16 cellular contexts compared by ENCODE assay signal in genomic region chr17:58313815-58314705, GRCh38. TPM values are rescaled to one million over a fixed set of nuclear protein-coding genes. Genes with fewer than 3 reads are reported as not detected.
A peak's percentile ranks its signal among the peaks of the same experiment; 100 is the strongest.
DNase-seq lines count a peak whose midpoint lies in the region; ATAC-seq and TF ChIP-seq lines count a peak whose summit lies in the region.
"Had no signal": no experiment of that assay in that cellular context is flagged by ENCODE, and none has a peak within 500 bp of the region (broad histone marks: within the 10 kb centered on the region; RNA-seq: fewer than 3 reads in every experiment).

No MANE protein-coding gene starts in this region.

- no peaks in the 10 kb centered on the region for H3K27me3 ChIP-seq in osteoblast (ENCODE audit: insufficient read depth, low read length)

- no peaks in the 10 kb centered on the region for H4K20me1 ChIP-seq in osteoblast (ENCODE audit: insufficient read depth, low read length)

- no peak for ATAC-seq in activated CD4-positive, CD25-positive, alpha-beta regulatory T cell treated with anti-CD3 and anti-CD28 coated beads, Interleukin-2, amount 50 U/mL, for 24 hours

- POLR2A ChIA-PET in activated CD4-positive, alpha-beta memory T cell treated with anti-CD3 and anti-CD28 coated beads, Interleukin-2, amount 10 ng/mL, durations not matched to agents 7 days and 5 days (lab: Charles Lee) = interaction anchor here (0.7 to 22.3 kb wide), 6 partner anchors 9 to 99 kb away, joined by 3 to 1460 read pairs (median 110); partner anchors contain the start of genes SUPT4H1 and TSPOAP1

- H3K36me3 Mint-ChIP-seq in activated T-helper 1 cell treated with anti-CD3 and anti-CD28 coated beads, Interleukin-12 subunit alpha, Interleukin-12 subunit beta, Interleukin-2, Interleukin-4 antibody, amounts not matched to agents 30 ng/mL and 10 ng/mL and 1 ng/mL, durations not matched to agents 14 hours and 24 hours and 36 hours (ENCODE audit: low read depth) = peaks cover 36% of the 10 kb centered on the region
- H3K36me3 Mint-ChIP-seq in activated CD4-positive, alpha-beta memory T cell treated with anti-CD3 and anti-CD28 coated beads, Interleukin-2, amount 10 ng/mL, durations not matched to agents 7 days and 5 days (ENCODE audit: low read depth) = peaks cover 30% of the 10 kb centered on the region

- peak overlapping the region; percentile 18 for H3K27ac Mint-ChIP-seq in activated T-helper 1 cell treated with anti-CD3 and anti-CD28 coated beads, Interleukin-12 subunit alpha, Interleukin-12 subunit beta, Interleukin-2, Interleukin-4 antibody, amounts not matched to agents 30 ng/mL and 10 ng/mL and 1 ng/mL, durations not matched to agents 14 hours and 24 hours and 36 hours
- H3K27ac Mint-ChIP-seq in activated CD4-positive, alpha-beta memory T cell treated with anti-CD3 and anti-CD28 coated beads, Interleukin-2, amount 10 ng/mL, durations not matched to agents 7 days and 5 days = no peak overlapping the region

- no peaks in the 10 kb centered on the region for H3K4me1 ChIP-seq in osteoblast (ENCODE audit: insufficient read depth, low read length)

- no peaks in the 10 kb centered on the region for H3K9me3 Mint-ChIP-seq in activated T-helper 1 cell treated with anti-CD3 and anti-CD28 coated beads, Interleukin-12 subunit alpha, Interleukin-12 subunit beta, Interleukin-2, Interleukin-4 antibody, amounts not matched to agents 30 ng/mL and 10 ng/mL and 1 ng/mL, durations not matched to agents 14 hours and 24 hours and 36 hours
- H3K9me3 Mint-ChIP-seq in activated CD4-positive, alpha-beta memory T cell treated with anti-CD3 and anti-CD28 coated beads, Interleukin-2, amount 10 ng/mL, durations not matched to agents 7 days and 5 days = no peaks in the 10 kb centered on the region

- no peak overlapping the region for H2AFZ ChIP-seq in osteoblast (ENCODE audit: low read length)

- H3K4me1 Mint-ChIP-seq in activated T-helper 1 cell treated with anti-CD3 and anti-CD28 coated beads, Interleukin-12 subunit alpha, Interleukin-12 subunit beta, Interleukin-2, Interleukin-4 antibody, amounts not matched to agents 30 ng/mL and 10 ng/mL and 1 ng/mL, durations not matched to agents 14 hours and 24 hours and 36 hours (ENCODE audit: low read depth) = peaks cover 22% of the 10 kb centered on the region
- peaks cover 16% of the 10 kb centered on the region for H3K4me1 Mint-ChIP-seq in activated CD4-positive, alpha-beta memory T cell treated with anti-CD3 and anti-CD28 coated beads, Interleukin-2, amount 10 ng/mL, durations not matched to agents 7 days and 5 days

- no peaks in the 10 kb centered on the region for H3K79me2 ChIP-seq in osteoblast (ENCODE audit: insufficient read depth, low read length)

- TF ChIP-seq CTCF in osteoblast (IDR thresholded peaks at IDR 0.05; ENCODE audit: extremely low read depth, low read depth, low read length) = no peak

- intact Hi-C loops in activated T-helper 1 cell treated with anti-CD3 and anti-CD28 coated beads, Interleukin-12 subunit alpha, Interleukin-12 subunit beta, Interleukin-2, Interleukin-4 antibody, amounts not matched to agents 30 ng/mL and 10 ng/mL and 1 ng/mL, durations not matched to agents 14 hours and 24 hours and 36 hours (cut with micrococcal nuclease) = no loop called here

- no peak overlapping the region for H3K4me3 Mint-ChIP-seq in activated T-helper 1 cell treated with anti-CD3 and anti-CD28 coated beads, Interleukin-12 subunit alpha, Interleukin-12 subunit beta, Interleukin-2, Interleukin-4 antibody, amounts not matched to agents 30 ng/mL and 10 ng/mL and 1 ng/mL, durations not matched to agents 14 hours and 24 hours and 36 hours
- H3K4me3 Mint-ChIP-seq in activated CD4-positive, alpha-beta memory T cell treated with anti-CD3 and anti-CD28 coated beads, Interleukin-2, amount 10 ng/mL, durations not matched to agents 7 days and 5 days = no peak overlapping the region

- CTCF ChIA-PET in activated CD4-positive, alpha-beta memory T cell treated with anti-CD3 and anti-CD28 coated beads, Interleukin-2, amount 10 ng/mL, durations not matched to agents 7 days and 5 days (lab: Charles Lee) = interaction anchor here (1.0 to 4.3 kb wide), 7 partner anchors 9 to 174 kb away, joined by 3 to 91 read pairs (median 6); partner anchors contain the start of genes HSF5, RNF43 and SUPT4H1

- DNase-seq in activated CD4-positive, CD25-positive, alpha-beta regulatory T cell treated with anti-CD3 and anti-CD28 coated beads, Interleukin-2, amount 50 U/mL, for 72 hours = peak; percentile 18
- peak; percentile 47 for DNase-seq in NCI-H1694 treated with DMSO at 0.1 percent for 48 hours (lab: John Stamatoyannopoulos, UW)
- DNase-seq in activated T-helper 1 cell treated with anti-CD3 and anti-CD28 coated beads, Interleukin-12 subunit alpha, Interleukin-12 subunit beta, Interleukin-2, Interleukin-4 antibody, amounts not matched to agents 30 ng/mL and 10 ng/mL and 1 ng/mL, durations not matched to agents 14 hours and 24 hours and 36 hours (ENCODE audit: low spot score) = no peak
- peak; percentile 68 for DNase-seq in osteoblast (ENCODE audit: insufficient read length, low spot score, missing footprints)
- DNase-seq in NAMALWA (ENCODE audit: low spot score) = no peak
- no peak for DNase-seq in COLO829 (ENCODE audit: low spot score)
- no peak for DNase-seq in activated CD4-positive, alpha-beta memory T cell treated with anti-CD3 and anti-CD28 coated beads, Interleukin-2, amount 10 ng/mL, durations not matched to agents 7 days and 5 days
- DNase-seq: activated T-cell treated with anti-CD3 and anti-CD28 coated beads, Interleukin-2, amount 50 U/mL, for 1 hour; cerebellar nuclear complex; KG1; NCI-H1092 treated with DMSO at 0.1 percent for 48 hours; T-helper 1 cell had no signal

- no peak overlapping the region for H3K4me2 ChIP-seq in osteoblast (ENCODE audit: insufficient read depth, low read length)

- no peaks in the 10 kb centered on the region for H3K27me3 Mint-ChIP-seq in activated T-helper 1 cell treated with anti-CD3 and anti-CD28 coated beads, Interleukin-12 subunit alpha, Interleukin-12 subunit beta, Interleukin-2, Interleukin-4 antibody, amounts not matched to agents 30 ng/mL and 10 ng/mL and 1 ng/mL, durations not matched to agents 14 hours and 24 hours and 36 hours (ENCODE audit: insufficient read depth)
- no peaks in the 10 kb centered on the region for H3K27me3 Mint-ChIP-seq in activated CD4-positive, alpha-beta memory T cell treated with anti-CD3 and anti-CD28 coated beads, Interleukin-2, amount 10 ng/mL, durations not matched to agents 7 days and 5 days

- H3K27ac ChIP-seq in osteoblast (ENCODE audit: low read depth, low read length) = no peak overlapping the region
- H3K27ac ChIP-seq: RWPE1 had no signal

- no peaks in the 10 kb centered on the region for H3K36me3 ChIP-seq in osteoblast (ENCODE audit: insufficient read depth, low read length)

- H3K4me3 ChIP-seq in osteoblast (ENCODE audit: insufficient read depth, low read length) = no peak overlapping the region

- H3K9me3 ChIP-seq in osteoblast (ENCODE audit: low read depth, low read length) = no peaks in the 10 kb centered on the region

RNA-seq across cellular contexts. Expression of gene TSPOAP1, which starts 14.5 kb away (rescaled TPM):
- total RNA-seq in activated T-helper 1 cell treated with anti-CD3 and anti-CD28 coated beads, Interleukin-12 subunit alpha, Interleukin-12 subunit beta, Interleukin-2, Interleukin-4 antibody, amounts not matched to agents 30 ng/mL and 10 ng/mL and 1 ng/mL, durations not matched to agents 14 hours and 24 hours and 36 hours = 31.4 and 35.1 TPM in 2 replicates
- 3.8 and 4.3 TPM in 2 replicates for total RNA-seq in osteoblast
- 10 to 100 TPM; 60.9 to 69.4 TPM for total RNA-seq in activated CD4-positive, alpha-beta memory T cell treated with anti-CD3 and anti-CD28 coated beads, Interleukin-2, amount 10 ng/mL, durations not matched to agents 7 days and 5 days
- total RNA-seq: pulmonary artery endothelial cell had no signal

RNA-seq across cellular contexts. Expression of gene MPO, which starts 33.3 kb away (rescaled TPM):
- not detected in 2 replicates for total RNA-seq in activated T-helper 1 cell treated with anti-CD3 and anti-CD28 coated beads, Interleukin-12 subunit alpha, Interleukin-12 subunit beta, Interleukin-2, Interleukin-4 antibody, amounts not matched to agents 30 ng/mL and 10 ng/mL and 1 ng/mL, durations not matched to agents 14 hours and 24 hours and 36 hours
- total RNA-seq in osteoblast = under 0.01 TPM in 1 of 2 replicates, not detected in the other
- total RNA-seq in activated CD4-positive, alpha-beta memory T cell treated with anti-CD3 and anti-CD28 coated beads, Interleukin-2, amount 10 ng/mL, durations not matched to agents 7 days and 5 days = under 1 TPM; 0.08 to 0.38 TPM
- total RNA-seq: fibroblast of villous mesenchyme had no signal

RNA-seq across cellular contexts. Expression of gene SUPT4H1, which starts 37.9 kb away (rescaled TPM):
- total RNA-seq in activated T-helper 1 cell treated with anti-CD3 and anti-CD28 coated beads, Interleukin-12 subunit alpha, Interleukin-12 subunit beta, Interleukin-2, Interleukin-4 antibody, amounts not matched to agents 30 ng/mL and 10 ng/mL and 1 ng/mL, durations not matched to agents 14 hours and 24 hours and 36 hours = 138 and 142 TPM in 2 replicates
- 49.9 and 60.7 TPM in 2 replicates for total RNA-seq in osteoblast
- 10 to 100 TPM; 85.8 to 91.0 TPM for total RNA-seq in activated CD4-positive, alpha-beta memory T cell treated with anti-CD3 and anti-CD28 coated beads, Interleukin-2, amount 10 ng/mL, durations not matched to agents 7 days and 5 days

Comparison
In these comparisons a context has a peak if more than half of its experiments do, and no peak if none do; other contexts are left out.
1. DNase-seq: peak in activated CD4-positive, CD25-positive, alpha-beta regulatory T cell treated with anti-CD3 and anti-CD28 coated beads, Interleukin-2, amount 50 U/mL, for 72 hours (single experiment), NCI-H1694 treated with DMSO at 0.1 percent for 48 hours (single experiment) and osteoblast (single experiment); none in activated T-helper 1 cell treated with anti-CD3 and anti-CD28 coated beads, Interleukin-12 subunit alpha, Interleukin-12 subunit beta, Interleukin-2, Interleukin-4 antibody, amounts not matched to agents 30 ng/mL and 10 ng/mL and 1 ng/mL, durations not matched to agents 14 hours and 24 hours and 36 hours (single experiment), NAMALWA (single experiment), COLO829 (single experiment) and activated CD4-positive, alpha-beta memory T cell treated with anti-CD3 and anti-CD28 coated beads, Interleukin-2, amount 10 ng/mL, durations not matched to agents 7 days and 5 days (single experiment).